In the genomic region with DNA sequence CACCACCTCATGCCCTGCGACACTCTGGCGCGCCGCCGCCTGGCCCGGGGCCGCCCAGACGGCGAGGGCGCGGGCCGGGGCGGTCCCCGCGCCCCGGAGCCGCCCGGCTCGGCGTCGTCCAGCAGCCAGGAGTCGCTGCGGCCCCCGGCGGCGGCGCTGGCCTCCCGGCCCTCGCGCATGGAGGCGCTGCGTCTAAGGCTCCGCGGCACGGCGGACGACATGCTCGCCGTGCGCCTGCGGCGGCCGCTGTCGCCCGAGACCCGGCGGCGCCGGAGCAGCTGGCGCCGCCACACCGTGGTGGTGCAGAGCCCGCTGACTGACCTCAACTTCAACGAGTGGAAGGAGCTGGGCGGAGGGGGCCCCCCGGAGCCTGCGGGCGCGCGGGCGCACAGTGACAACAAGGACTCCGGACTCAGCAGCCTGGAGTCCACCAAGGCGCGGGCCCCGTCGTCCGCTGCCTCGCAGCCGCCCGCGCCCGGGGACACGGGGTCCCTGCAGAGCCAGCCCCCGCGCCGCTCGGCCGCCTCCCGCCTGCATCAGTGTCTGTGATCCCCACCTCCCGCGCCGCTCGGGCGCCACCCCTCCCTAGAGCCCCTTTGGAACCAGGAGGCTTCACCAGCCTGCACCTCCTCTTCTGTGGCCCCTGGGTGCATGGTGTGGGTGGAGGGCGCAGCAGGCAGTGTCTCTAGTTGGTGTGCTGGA, we compare ENCODE assay signal across 1 cellular context.
TF ChIP-seq lines count a peak whose summit lies in the region.

No MANE protein-coding gene starts in this region.

TF ChIP-seq in K562, 482 proteins besides CTCF, POLR2A, EP300 and RAD21 (continued from another document):
- TF ChIP-seq, protein P1, sequence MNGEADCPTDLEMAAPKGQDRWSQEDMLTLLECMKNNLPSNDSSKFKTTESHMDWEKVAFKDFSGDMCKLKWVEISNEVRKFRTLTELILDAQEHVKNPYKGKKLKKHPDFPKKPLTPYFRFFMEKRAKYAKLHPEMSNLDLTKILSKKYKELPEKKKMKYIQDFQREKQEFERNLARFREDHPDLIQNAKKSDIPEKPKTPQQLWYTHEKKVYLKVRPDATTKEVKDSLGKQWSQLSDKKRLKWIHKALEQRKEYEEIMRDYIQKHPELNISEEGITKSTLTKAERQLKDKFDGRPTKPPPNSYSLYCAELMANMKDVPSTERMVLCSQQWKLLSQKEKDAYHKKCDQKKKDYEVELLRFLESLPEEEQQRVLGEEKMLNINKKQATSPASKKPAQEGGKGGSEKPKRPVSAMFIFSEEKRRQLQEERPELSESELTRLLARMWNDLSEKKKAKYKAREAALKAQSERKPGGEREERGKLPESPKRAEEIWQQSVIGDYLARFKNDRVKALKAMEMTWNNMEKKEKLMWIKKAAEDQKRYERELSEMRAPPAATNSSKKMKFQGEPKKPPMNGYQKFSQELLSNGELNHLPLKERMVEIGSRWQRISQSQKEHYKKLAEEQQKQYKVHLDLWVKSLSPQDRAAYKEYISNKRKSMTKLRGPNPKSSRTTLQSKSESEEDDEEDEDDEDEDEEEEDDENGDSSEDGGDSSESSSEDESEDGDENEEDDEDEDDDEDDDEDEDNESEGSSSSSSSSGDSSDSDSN (IDR thresholded peaks at IDR 0.05; ENCODE audit: borderline replicate concordance in 1 of 2, low read depth in 2 of 2, low read length in 2 of 2), result peak; percentile 72 to 89; a peak in 3 of 4 replicates
- TF ChIP-seq CXXC5 (CRISPR knock-in tag; IDR thresholded peaks at IDR 0.05) (peak; percentile 43), RCOR1 (IDR thresholded peaks at IDR 0.05; ENCODE audit: borderline replicate concordance in 1 of 2, low read depth in 2 of 2, low read length in 2 of 2) (0 out of 4 replicates have a peak, but pooled peaks of 1 of the 2 experiments have one; percentile 20), ZNF589 (CRISPR knock-in tag; IDR thresholded peaks at IDR 0.05; ENCODE audit: low read depth) (0 out of 2 replicates have a peak, but pooled peaks have one; percentile 3), CBFA2T2 (conservative IDR thresholded peaks at IDR 0.05) (no peak)
- TF ChIP-seq, protein P2, sequence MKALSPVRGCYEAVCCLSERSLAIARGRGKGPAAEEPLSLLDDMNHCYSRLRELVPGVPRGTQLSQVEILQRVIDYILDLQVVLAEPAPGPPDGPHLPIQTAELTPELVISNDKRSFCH (CRISPR knock-in tag; IDR thresholded peaks at IDR 0.05), result no peak
- TF ChIP-seq, protein P2 (tag; IDR thresholded peaks at IDR 0.05), result no peak
- TF ChIP-seq, protein P3, sequence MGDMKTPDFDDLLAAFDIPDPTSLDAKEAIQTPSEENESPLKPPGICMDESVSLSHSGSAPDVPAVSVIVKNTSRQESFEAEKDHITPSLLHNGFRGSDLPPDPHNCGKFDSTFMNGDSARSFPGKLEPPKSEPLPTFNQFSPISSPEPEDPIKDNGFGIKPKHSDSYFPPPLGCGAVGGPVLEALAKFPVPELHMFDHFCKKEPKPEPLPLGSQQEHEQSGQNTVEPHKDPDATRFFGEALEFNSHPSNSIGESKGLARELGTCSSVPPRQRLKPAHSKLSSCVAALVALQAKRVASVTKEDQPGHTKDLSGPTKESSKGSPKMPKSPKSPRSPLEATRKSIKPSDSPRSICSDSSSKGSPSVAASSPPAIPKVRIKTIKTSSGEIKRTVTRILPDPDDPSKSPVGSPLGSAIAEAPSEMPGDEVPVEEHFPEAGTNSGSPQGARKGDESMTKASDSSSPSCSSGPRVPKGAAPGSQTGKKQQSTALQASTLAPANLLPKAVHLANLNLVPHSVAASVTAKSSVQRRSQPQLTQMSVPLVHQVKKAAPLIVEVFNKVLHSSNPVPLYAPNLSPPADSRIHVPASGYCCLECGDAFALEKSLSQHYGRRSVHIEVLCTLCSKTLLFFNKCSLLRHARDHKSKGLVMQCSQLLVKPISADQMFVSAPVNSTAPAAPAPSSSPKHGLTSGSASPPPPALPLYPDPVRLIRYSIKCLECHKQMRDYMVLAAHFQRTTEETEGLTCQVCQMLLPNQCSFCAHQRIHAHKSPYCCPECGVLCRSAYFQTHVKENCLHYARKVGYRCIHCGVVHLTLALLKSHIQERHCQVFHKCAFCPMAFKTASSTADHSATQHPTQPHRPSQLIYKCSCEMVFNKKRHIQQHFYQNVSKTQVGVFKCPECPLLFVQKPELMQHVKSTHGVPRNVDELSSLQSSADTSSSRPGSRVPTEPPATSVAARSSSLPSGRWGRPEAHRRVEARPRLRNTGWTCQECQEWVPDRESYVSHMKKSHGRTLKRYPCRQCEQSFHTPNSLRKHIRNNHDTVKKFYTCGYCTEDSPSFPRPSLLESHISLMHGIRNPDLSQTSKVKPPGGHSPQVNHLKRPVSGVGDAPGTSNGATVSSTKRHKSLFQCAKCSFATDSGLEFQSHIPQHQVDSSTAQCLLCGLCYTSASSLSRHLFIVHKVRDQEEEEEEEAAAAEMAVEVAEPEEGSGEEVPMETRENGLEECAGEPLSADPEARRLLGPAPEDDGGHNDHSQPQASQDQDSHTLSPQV (IDR thresholded peaks at IDR 0.05), result 0 out of 2 replicates have a peak, but pooled peaks have one; percentile 23
- TF ChIP-seq, protein P4, sequence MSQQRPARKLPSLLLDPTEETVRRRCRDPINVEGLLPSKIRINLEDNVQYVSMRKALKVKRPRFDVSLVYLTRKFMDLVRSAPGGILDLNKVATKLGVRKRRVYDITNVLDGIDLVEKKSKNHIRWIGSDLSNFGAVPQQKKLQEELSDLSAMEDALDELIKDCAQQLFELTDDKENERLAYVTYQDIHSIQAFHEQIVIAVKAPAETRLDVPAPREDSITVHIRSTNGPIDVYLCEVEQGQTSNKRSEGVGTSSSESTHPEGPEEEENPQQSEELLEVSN (IDR thresholded peaks at IDR 0.05; ENCODE audit: borderline replicate concordance in 1 of 2, extremely low read depth in 1 of 2, insufficient read depth in 1 of 2, insufficient read length in 1 of 2, low read depth in 1 of 2, low read length in 1 of 2, poor library complexity in 1 of 2, severe bottlenecking in 1 of 2), result peak; percentile 2 to 71
